In the genomic region with DNA sequence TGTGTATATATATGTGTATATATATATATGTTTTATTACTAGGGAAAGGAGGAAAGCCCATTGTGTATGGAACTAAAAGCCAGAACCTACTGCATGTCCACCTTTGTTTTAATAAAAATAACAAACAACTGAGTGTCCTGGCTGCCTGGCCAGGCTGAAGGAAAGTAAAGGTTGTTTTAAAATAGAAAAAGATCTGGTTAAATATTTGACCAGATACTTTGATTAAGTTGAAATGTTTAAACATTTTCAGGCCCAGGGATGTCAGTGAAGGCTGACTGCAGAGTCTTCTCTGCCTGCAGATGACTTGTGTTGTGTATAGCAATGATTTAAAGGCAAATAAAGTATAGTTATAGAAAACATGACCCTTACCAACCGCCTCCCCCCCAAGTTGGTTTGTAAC, we compare ENCODE assay signal across 25 cellular contexts.
"Had no signal": no experiment of that assay in that cellular context is flagged by ENCODE, and none has a peak within 500 bp of the region (broad histone marks: within the 10 kb centered on the region; RNA-seq: fewer than 3 reads in every experiment).

No MANE protein-coding gene starts in this region.

- DNase-seq: activated CD4-positive, alpha-beta T cell treated with anti-CD3 and anti-CD28 coated beads for 1 hour; activated CD4-positive, alpha-beta T cell treated with anti-CD3 and anti-CD28 coated beads, Interleukin-2, amount 50 U/mL, for 1 hour; activated CD8-positive, alpha-beta T cell treated with anti-CD3 and anti-CD28 coated beads, Interleukin-2, amount 10 ng/mL, durations not matched to agents 7 days and 5 days; activated gamma-delta T cell; activated naive CD4-positive, alpha-beta T cell treated with anti-CD3 and anti-CD28 coated beads, Interleukin-2, amount 50 U/mL, for 16 hours; activated naive CD8-positive, alpha-beta T cell treated with anti-CD3 and anti-CD28 coated beads, Interleukin-2, amount 50 U/mL, for 24 hours; anterior cingulate cortex; central memory CD4-positive, alpha-beta T cell; dorsolateral prefrontal cortex; effector memory CD8-positive, alpha-beta T cell; kidney glomerular epithelial cell; lower lobe of right lung; mesendoderm; mucosa of descending colon; nephron progenitor cell; pancreas; psoas muscle; stimulated activated CD4-positive, alpha-beta T cell treated with anti-CD3 and anti-CD28 coated beads, Interleukin-4, amount 100 ng/mL, for 4 hours; T-helper 9 cell had no signal

- FAIRE-seq: colon, pancreas had no signal

- ATAC-seq: activated CD8-positive, alpha-beta T cell treated with anti-CD3 and anti-CD28 coated beads, Interleukin-2, amount 10 ng/mL, durations not matched to agents 7 days and 5 days; activated naive CD8-positive, alpha-beta T cell treated with anti-CD3 and anti-CD28 coated beads, Interleukin-2, amount 50 U/mL, for 24 hours; effector memory CD8-positive, alpha-beta T cell; sciatic nerve had no signal

- H3K4me3 Mint-ChIP-seq: activated CD8-positive, alpha-beta T cell treated with anti-CD3 and anti-CD28 coated beads, Interleukin-2, amount 10 ng/mL, durations not matched to agents 7 days and 5 days; activated naive CD8-positive, alpha-beta T cell treated with anti-CD3 and anti-CD28 coated beads, Interleukin-2, amount 50 U/mL, for 24 hours; activated T-helper 1 cell treated with anti-CD3 and anti-CD28 coated beads, Interleukin-12 subunit alpha, Interleukin-12 subunit beta, Interleukin-2, Interleukin-4 antibody, amounts not matched to agents 30 ng/mL and 10 ng/mL and 1 ng/mL, durations not matched to agents 14 hours and 24 hours and 36 hours; brain; effector memory CD8-positive, alpha-beta T cell; nephron progenitor cell; stimulated activated naive CD8-positive, alpha-beta T cell treated with anti-CD3 and anti-CD28 coated beads, Interleukin-15, Interleukin-2, amounts not matched to agents 100 ng/mL and 50 ng/mL, for 24 hours; type B pancreatic cell had no signal

- H3K27ac Mint-ChIP-seq: activated CD8-positive, alpha-beta T cell treated with anti-CD3 and anti-CD28 coated beads, Interleukin-2, amount 10 ng/mL, durations not matched to agents 7 days and 5 days; activated naive CD8-positive, alpha-beta T cell treated with anti-CD3 and anti-CD28 coated beads, Interleukin-2, amount 50 U/mL, for 24 hours; activated T-helper 1 cell treated with anti-CD3 and anti-CD28 coated beads, Interleukin-12 subunit alpha, Interleukin-12 subunit beta, Interleukin-2, Interleukin-4 antibody, amounts not matched to agents 30 ng/mL and 10 ng/mL and 1 ng/mL, durations not matched to agents 14 hours and 24 hours and 36 hours; effector memory CD8-positive, alpha-beta T cell; nephron progenitor cell; stimulated activated naive CD8-positive, alpha-beta T cell treated with anti-CD3 and anti-CD28 coated beads, Interleukin-15, Interleukin-2, amounts not matched to agents 100 ng/mL and 50 ng/mL, for 24 hours; type B pancreatic cell had no signal

- H3K27me3 Mint-ChIP-seq: brain; stimulated activated naive CD8-positive, alpha-beta T cell treated with anti-CD3 and anti-CD28 coated beads, Interleukin-15, Interleukin-2, amounts not matched to agents 100 ng/mL and 50 ng/mL, for 24 hours; type B pancreatic cell had no signal

- H3K9me3 Mint-ChIP-seq: activated naive CD8-positive, alpha-beta T cell treated with anti-CD3 and anti-CD28 coated beads, Interleukin-2, amount 50 U/mL, for 24 hours; activated T-helper 1 cell treated with anti-CD3 and anti-CD28 coated beads, Interleukin-12 subunit alpha, Interleukin-12 subunit beta, Interleukin-2, Interleukin-4 antibody, amounts not matched to agents 30 ng/mL and 10 ng/mL and 1 ng/mL, durations not matched to agents 14 hours and 24 hours and 36 hours; effector memory CD8-positive, alpha-beta T cell; nephron progenitor cell; stimulated activated naive CD8-positive, alpha-beta T cell treated with anti-CD3 and anti-CD28 coated beads, Interleukin-15, Interleukin-2, amounts not matched to agents 100 ng/mL and 50 ng/mL, for 24 hours; type B pancreatic cell had no signal

- H3K36me3 ChIP-seq: lower lobe of right lung, pancreas had no signal

- H3K9me3 ChIP-seq: lower lobe of right lung, mucosa of descending colon, pancreas, psoas muscle had no signal

- H3K27ac ChIP-seq: lower lobe of right lung, psoas muscle had no signal

- H3K27me3 ChIP-seq: dorsolateral prefrontal cortex, pancreas had no signal

- H3K4me3 ChIP-seq: dorsolateral prefrontal cortex, lower lobe of right lung, mucosa of descending colon, pancreas, psoas muscle had no signal

- H3K4me1 Mint-ChIP-seq: activated naive CD8-positive, alpha-beta T cell treated with anti-CD3 and anti-CD28 coated beads, Interleukin-2, amount 50 U/mL, for 24 hours had no signal
